1 cellular context compared by ENCODE assay signal in the genomic region with DNA sequence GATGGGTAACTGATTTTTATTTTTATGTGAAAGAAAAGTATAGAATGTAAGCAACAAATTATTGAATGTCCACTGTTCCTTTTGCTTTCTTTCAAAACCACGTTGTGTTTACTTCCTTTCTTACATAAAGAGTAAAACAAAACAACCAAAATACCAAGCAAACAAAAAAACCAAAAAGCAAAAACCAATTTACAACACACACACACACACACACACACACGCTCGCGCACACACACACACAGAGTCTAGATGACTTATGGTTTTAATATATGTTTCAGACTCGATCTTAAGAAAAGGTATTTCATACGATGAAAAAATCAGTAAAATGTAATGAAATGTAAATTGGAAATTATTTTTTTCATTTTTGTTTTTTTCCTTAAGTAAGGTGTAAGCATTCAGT.
TF ChIP-seq lines count a peak whose summit lies in the region.

No MANE protein-coding gene starts in this region.

TF ChIP-seq in WTC11, 78 proteins besides CTCF, POLR2A, EP300 and RAD21 (continued from another document):
- TF ChIP-seq, protein P1, sequence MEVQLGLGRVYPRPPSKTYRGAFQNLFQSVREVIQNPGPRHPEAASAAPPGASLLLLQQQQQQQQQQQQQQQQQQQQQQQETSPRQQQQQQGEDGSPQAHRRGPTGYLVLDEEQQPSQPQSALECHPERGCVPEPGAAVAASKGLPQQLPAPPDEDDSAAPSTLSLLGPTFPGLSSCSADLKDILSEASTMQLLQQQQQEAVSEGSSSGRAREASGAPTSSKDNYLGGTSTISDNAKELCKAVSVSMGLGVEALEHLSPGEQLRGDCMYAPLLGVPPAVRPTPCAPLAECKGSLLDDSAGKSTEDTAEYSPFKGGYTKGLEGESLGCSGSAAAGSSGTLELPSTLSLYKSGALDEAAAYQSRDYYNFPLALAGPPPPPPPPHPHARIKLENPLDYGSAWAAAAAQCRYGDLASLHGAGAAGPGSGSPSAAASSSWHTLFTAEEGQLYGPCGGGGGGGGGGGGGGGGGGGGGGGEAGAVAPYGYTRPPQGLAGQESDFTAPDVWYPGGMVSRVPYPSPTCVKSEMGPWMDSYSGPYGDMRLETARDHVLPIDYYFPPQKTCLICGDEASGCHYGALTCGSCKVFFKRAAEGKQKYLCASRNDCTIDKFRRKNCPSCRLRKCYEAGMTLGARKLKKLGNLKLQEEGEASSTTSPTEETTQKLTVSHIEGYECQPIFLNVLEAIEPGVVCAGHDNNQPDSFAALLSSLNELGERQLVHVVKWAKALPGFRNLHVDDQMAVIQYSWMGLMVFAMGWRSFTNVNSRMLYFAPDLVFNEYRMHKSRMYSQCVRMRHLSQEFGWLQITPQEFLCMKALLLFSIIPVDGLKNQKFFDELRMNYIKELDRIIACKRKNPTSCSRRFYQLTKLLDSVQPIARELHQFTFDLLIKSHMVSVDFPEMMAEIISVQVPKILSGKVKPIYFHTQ (CRISPR knock-in tag; IDR thresholded peaks at IDR 0.05): no peak
- TF ChIP-seq, protein P2, sequence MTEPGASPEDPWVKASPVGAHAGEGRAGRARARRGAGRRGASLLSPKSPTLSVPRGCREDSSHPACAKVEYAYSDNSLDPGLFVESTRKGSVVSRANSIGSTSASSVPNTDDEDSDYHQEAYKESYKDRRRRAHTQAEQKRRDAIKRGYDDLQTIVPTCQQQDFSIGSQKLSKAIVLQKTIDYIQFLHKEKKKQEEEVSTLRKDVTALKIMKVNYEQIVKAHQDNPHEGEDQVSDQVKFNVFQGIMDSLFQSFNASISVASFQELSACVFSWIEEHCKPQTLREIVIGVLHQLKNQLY (CRISPR knock-in tag; IDR thresholded peaks at IDR 0.05): no peak
- TF ChIP-seq, protein P3, sequence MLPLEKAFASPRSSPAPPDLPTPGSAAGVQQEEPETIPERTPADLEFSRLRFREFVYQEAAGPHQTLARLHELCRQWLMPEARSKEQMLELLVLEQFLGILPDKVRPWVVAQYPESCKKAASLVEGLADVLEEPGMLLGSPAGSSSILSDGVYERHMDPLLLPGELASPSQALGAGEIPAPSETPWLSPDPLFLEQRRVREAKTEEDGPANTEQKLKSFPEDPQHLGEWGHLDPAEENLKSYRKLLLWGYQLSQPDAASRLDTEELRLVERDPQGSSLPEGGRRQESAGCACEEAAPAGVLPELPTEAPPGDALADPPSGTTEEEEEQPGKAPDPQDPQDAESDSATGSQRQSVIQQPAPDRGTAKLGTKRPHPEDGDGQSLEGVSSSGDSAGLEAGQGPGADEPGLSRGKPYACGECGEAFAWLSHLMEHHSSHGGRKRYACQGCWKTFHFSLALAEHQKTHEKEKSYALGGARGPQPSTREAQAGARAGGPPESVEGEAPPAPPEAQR (CRISPR knock-in tag; IDR thresholded peaks at IDR 0.05): no peak
- TF ChIP-seq, protein P4, sequence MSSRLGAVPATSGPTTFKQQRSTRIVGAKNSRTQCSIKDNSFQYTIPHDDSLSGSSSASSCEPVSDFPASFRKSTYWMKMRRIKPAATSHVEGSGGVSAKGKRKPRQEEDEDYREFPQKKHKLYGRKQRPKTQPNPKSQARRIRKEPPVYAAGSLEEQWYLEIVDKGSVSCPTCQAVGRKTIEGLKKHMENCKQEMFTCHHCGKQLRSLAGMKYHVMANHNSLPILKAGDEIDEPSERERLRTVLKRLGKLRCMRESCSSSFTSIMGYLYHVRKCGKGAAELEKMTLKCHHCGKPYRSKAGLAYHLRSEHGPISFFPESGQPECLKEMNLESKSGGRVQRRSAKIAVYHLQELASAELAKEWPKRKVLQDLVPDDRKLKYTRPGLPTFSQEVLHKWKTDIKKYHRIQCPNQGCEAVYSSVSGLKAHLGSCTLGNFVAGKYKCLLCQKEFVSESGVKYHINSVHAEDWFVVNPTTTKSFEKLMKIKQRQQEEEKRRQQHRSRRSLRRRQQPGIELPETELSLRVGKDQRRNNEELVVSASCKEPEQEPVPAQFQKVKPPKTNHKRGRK (CRISPR knock-in tag; IDR thresholded peaks at IDR 0.05; ENCODE audit: borderline replicate concordance): no peak
- TF ChIP-seq ATF2 (CRISPR knock-in tag; IDR thresholded peaks at IDR 0.05; ENCODE audit: borderline replicate concordance, low read depth) (no peak), ESRRA (CRISPR knock-in tag; IDR thresholded peaks at IDR 0.05; ENCODE audit: borderline replicate concordance) (no peak), SMAD3 (CRISPR knock-in tag; IDR thresholded peaks at IDR 0.05; ENCODE audit: borderline replicate concordance) (no peak), KAT7 (CRISPR knock-in tag; IDR thresholded peaks at IDR 0.05; ENCODE audit: borderline replicate concordance) (no peak), MXD4 (CRISPR knock-in tag; IDR thresholded peaks at IDR 0.05; ENCODE audit: borderline replicate concordance) (no peak), FOXK1 (CRISPR knock-in tag; IDR thresholded peaks at IDR 0.05) (no peak)
- TF ChIP-seq, protein P5, sequence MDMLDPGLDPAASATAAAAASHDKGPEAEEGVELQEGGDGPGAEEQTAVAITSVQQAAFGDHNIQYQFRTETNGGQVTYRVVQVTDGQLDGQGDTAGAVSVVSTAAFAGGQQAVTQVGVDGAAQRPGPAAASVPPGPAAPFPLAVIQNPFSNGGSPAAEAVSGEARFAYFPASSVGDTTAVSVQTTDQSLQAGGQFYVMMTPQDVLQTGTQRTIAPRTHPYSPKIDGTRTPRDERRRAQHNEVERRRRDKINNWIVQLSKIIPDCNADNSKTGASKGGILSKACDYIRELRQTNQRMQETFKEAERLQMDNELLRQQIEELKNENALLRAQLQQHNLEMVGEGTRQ (CRISPR knock-in tag; IDR thresholded peaks at IDR 0.05): no peak
- TF ChIP-seq, protein P6, sequence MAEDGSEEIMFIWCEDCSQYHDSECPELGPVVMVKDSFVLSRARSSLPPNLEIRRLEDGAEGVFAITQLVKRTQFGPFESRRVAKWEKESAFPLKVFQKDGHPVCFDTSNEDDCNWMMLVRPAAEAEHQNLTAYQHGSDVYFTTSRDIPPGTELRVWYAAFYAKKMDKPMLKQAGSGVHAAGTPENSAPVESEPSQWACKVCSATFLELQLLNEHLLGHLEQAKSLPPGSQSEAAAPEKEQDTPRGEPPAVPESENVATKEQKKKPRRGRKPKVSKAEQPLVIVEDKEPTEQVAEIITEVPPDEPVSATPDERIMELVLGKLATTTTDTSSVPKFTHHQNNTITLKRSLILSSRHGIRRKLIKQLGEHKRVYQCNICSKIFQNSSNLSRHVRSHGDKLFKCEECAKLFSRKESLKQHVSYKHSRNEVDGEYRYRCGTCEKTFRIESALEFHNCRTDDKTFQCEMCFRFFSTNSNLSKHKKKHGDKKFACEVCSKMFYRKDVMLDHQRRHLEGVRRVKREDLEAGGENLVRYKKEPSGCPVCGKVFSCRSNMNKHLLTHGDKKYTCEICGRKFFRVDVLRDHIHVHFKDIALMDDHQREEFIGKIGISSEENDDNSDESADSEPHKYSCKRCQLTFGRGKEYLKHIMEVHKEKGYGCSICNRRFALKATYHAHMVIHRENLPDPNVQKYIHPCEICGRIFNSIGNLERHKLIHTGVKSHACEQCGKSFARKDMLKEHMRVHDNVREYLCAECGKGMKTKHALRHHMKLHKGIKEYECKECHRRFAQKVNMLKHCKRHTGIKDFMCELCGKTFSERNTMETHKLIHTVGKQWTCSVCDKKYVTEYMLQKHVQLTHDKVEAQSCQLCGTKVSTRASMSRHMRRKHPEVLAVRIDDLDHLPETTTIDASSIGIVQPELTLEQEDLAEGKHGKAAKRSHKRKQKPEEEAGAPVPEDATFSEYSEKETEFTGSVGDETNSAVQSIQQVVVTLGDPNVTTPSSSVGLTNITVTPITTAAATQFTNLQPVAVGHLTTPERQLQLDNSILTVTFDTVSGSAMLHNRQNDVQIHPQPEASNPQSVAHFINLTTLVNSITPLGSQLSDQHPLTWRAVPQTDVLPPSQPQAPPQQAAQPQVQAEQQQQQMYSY (CRISPR knock-in tag; IDR thresholded peaks at IDR 0.05): no peak
